ENCODE assay signal across 21 cellular contexts in genomic region chr18:46727177-46727576, GRCh38. TPM values are rescaled to one million over a fixed set of nuclear protein-coding genes. Genes with fewer than 3 reads are reported as not detected.
DNase-seq lines count a peak whose midpoint lies in the region; ATAC-seq and TF ChIP-seq lines count a peak whose summit lies in the region.
"Had no signal": no experiment of that assay in that cellular context is flagged by ENCODE, and none has a peak within 500 bp of the region (broad histone marks: within the 10 kb centered on the region; RNA-seq: fewer than 3 reads in every experiment).

No MANE protein-coding gene starts in this region.

- peaks cover 2% of the 10 kb centered on the region for H3K27me3 Mint-ChIP-seq in osteocyte (ENCODE audit: unreplicated experiment)
- H3K27me3 Mint-ChIP-seq in activated naive CD8-positive, alpha-beta T cell treated with anti-CD3 and anti-CD28 coated beads for 36 hours = peaks cover 11% of the 10 kb centered on the region
- peaks cover 0 to 14% (median 0%) of the 10 kb centered on the region in 5 donors for H3K27me3 Mint-ChIP-seq in naive thymus-derived CD8-positive, alpha-beta T cell

- H3K4me3 Mint-ChIP-seq in osteocyte (ENCODE audit: unreplicated experiment) = no peak overlapping the region
- H3K4me3 Mint-ChIP-seq in activated naive CD8-positive, alpha-beta T cell treated with anti-CD3 and anti-CD28 coated beads for 36 hours = no peak overlapping the region
- no peak overlapping the region for H3K4me3 Mint-ChIP-seq in naive thymus-derived CD8-positive, alpha-beta T cell
- H3K4me3 Mint-ChIP-seq: CD14-positive monocyte; CD4-positive, alpha-beta T cell; CD8-positive, alpha-beta memory T cell; HFFc6 had no signal

- H3K4me3 ChIP-seq in A673 (ENCODE audit: low read depth, low read length, poor library complexity, severe bottlenecking) (no peak overlapping the region), psoas muscle (no peak overlapping the region)
- H3K4me3 ChIP-seq: BLaER1 treated with 17β-estradiol and CSF1 and Interleukin-3, amounts not matched to agents 10 nM and 100 nM; HAP-1 had no signal

- H3K4me1 Mint-ChIP-seq in osteocyte (ENCODE audit: unreplicated experiment) = no peaks in the 10 kb centered on the region
- no peaks in the 10 kb centered on the region for H3K4me1 Mint-ChIP-seq in activated naive CD8-positive, alpha-beta T cell treated with anti-CD3 and anti-CD28 coated beads for 36 hours
- no peaks in the 10 kb centered on the region for H3K4me1 Mint-ChIP-seq in naive thymus-derived CD8-positive, alpha-beta T cell
- H3K4me1 Mint-ChIP-seq: CD14-positive monocyte; CD8-positive, alpha-beta memory T cell had no signal

- TF ChIP-seq CTCF in A673 (conservative IDR thresholded peaks at IDR 0.05; ENCODE audit: low read depth, low read length) (no peak), osteocyte (IDR thresholded peaks at IDR 0.05) (no peak), psoas muscle (IDR thresholded peaks at IDR 0.05) (no peak)

- H3K27ac ChIP-seq in A673 (ENCODE audit: low read depth, low read length, poor library complexity, severe bottlenecking) = peak overlapping the region; percentile 62
- H3K27ac ChIP-seq in psoas muscle = no peak overlapping the region
- H3K27ac ChIP-seq: 22Rv1; BLaER1 treated with 17β-estradiol and CSF1 and Interleukin-3, amounts not matched to agents 10 nM and 100 nM had no signal

- H3K27ac Mint-ChIP-seq in osteocyte (ENCODE audit: unreplicated experiment) = no peak overlapping the region
- no peak overlapping the region for H3K27ac Mint-ChIP-seq in activated naive CD8-positive, alpha-beta T cell treated with anti-CD3 and anti-CD28 coated beads for 36 hours
- H3K27ac Mint-ChIP-seq in naive thymus-derived CD8-positive, alpha-beta T cell = no peak overlapping the region
- H3K27ac Mint-ChIP-seq: CD4-positive, alpha-beta T cell; CD8-positive, alpha-beta memory T cell; HFFc6 had no signal

- DNase-seq in A673 (ENCODE audit: low spot score) = no peak
- DNase-seq in cerebellum (ENCODE audit: low spot score) = peak; percentile 53
- DNase-seq in osteocyte (ENCODE audit: extremely low spot score, unreplicated experiment) = peak; percentile 19
- DNase-seq in psoas muscle = no peak
- no peak for DNase-seq in OCI-M2 (lab: John Stamatoyannopoulos, UW; ENCODE audit: unreplicated experiment)
- no peak for DNase-seq in activated naive CD8-positive, alpha-beta T cell treated with anti-CD3 and anti-CD28 coated beads for 36 hours
- DNase-seq in naive thymus-derived CD8-positive, alpha-beta T cell = no peak
- DNase-seq: ACHN; AML-193; BE2C; CD4-positive, alpha-beta T cell; CD8-positive, alpha-beta memory T cell; DMS 273 treated with DMSO at 0.1 percent for 48 hours; DMS79; GOT3; HFFc6 had no signal

- H3K27me3 ChIP-seq in A673 (replicated peaks; ENCODE audit: insufficient read depth, low read depth, low read length, poor library complexity) (no peaks in the 10 kb centered on the region), psoas muscle (ENCODE audit: insufficient read depth in 3 of 3, low read length in 2 of 3) (no peaks in the 10 kb centered on the region)
- H3K27me3 ChIP-seq: BE2C; BLaER1 treated with 17β-estradiol and CSF1 and Interleukin-3, amounts not matched to agents 10 nM and 100 nM had no signal

- peaks cover 20% of the 10 kb centered on the region for H3K9me3 Mint-ChIP-seq in osteocyte (ENCODE audit: unreplicated experiment)
- H3K9me3 Mint-ChIP-seq in activated naive CD8-positive, alpha-beta T cell treated with anti-CD3 and anti-CD28 coated beads for 36 hours = peaks cover 7% of the 10 kb centered on the region
- H3K9me3 Mint-ChIP-seq in naive thymus-derived CD8-positive, alpha-beta T cell = peaks cover 0 to 23% (median 13%) of the 10 kb centered on the region in 9 donors

- CTCF ChIA-PET in A673 (lab: Charles Lee) = no interaction called here

- POLR2A ChIA-PET in A673 (lab: Charles Lee; ENCODE audit: low non-redundant PET) = no interaction called here
- POLR2A ChIA-PET in naive thymus-derived CD8-positive, alpha-beta T cell (lab: Charles Lee) = no interaction called here

- H3K9me3 ChIP-seq in A673 (ENCODE audit: low read depth, low read length, poor library complexity, severe bottlenecking) (peaks cover 13% of the 10 kb centered on the region), psoas muscle (peaks cover 9% of the 10 kb centered on the region)
- H3K9me3 ChIP-seq: BE2C had no signal

- WGBS in psoas muscle, 3 donors = 42 to 71% (median 69%) methylated on average over 1 of the region's 1 CpG

- H3K36me3 ChIP-seq in A673 (ENCODE audit: insufficient read depth, low read length, poor library complexity, severe bottlenecking) (no peaks in the 10 kb centered on the region), psoas muscle (ENCODE audit: insufficient read depth in 1 of 2, low read depth in 1 of 2) (no peaks in the 10 kb centered on the region)
- H3K36me3 ChIP-seq: BE2C, HAP-1 had no signal

- BruUV-seq in A673 (replicated peaks; lab: Mats Ljungman, UMichigan) = no TSS peak

- intact Hi-C loops in A673 (cut with micrococcal nuclease; ENCODE audit: unreplicated experiment) (no loop called here), psoas muscle (cut with DNase I) (no loop called here)

- no peaks in the 10 kb centered on the region for H3K36me3 Mint-ChIP-seq in osteocyte (ENCODE audit: unreplicated experiment)
- H3K36me3 Mint-ChIP-seq in activated naive CD8-positive, alpha-beta T cell treated with anti-CD3 and anti-CD28 coated beads for 36 hours = no peaks in the 10 kb centered on the region
- peaks cover 0 to 17% (median 4%) of the 10 kb centered on the region in 3 donors for H3K36me3 Mint-ChIP-seq in naive thymus-derived CD8-positive, alpha-beta T cell
- H3K36me3 Mint-ChIP-seq: CD14-positive monocyte had no signal

- peaks cover 19% of the 10 kb centered on the region for H3K4me1 ChIP-seq in A673 (ENCODE audit: insufficient read depth, low read length, poor library complexity, severe bottlenecking)
- no peaks in the 10 kb centered on the region for H3K4me1 ChIP-seq in psoas muscle
- H3K4me1 ChIP-seq: BE2C, HAP-1 had no signal

- ATAC-seq in psoas muscle (peak in 3 of 4 donors; percentile 42 to 58 (median 54)), HG03439 (IDR thresholded peaks at IDR 0.05; ENCODE audit: unreplicated experiment) (no peak)
- no peak for ATAC-seq in naive thymus-derived CD8-positive, alpha-beta T cell

RNA-seq across cellular contexts. Expression of gene ST8SIA5, which starts 29.7 kb away (rescaled TPM):
- total RNA-seq in A673 (2021) (17.9 and 24.8 TPM in 2 replicates), cerebellum (9.4 TPM), osteocyte (0.30 and 0.76 TPM in 2 replicates), psoas muscle (1 to 10 TPM; 1.8 to 9.9 (median 7.2) TPM)
- polyA plus RNA-seq in psoas muscle = 1 to 10 TPM; 2.2 to 3.2 (median 3.1) TPM
- total RNA-seq in activated naive CD8-positive, alpha-beta T cell treated with anti-CD3 and anti-CD28 coated beads for 36 hours = not detected
- total RNA-seq in naive thymus-derived CD8-positive, alpha-beta T cell = under 1 TPM in 1 of 2 experiments, not detected in 1; 0.25 TPM
- polyA plus RNA-seq in naive thymus-derived CD8-positive, alpha-beta T cell = not detected
- total RNA-seq: CD8-positive, alpha-beta memory T cell had no signal
- polyA plus RNA-seq: CD14-positive monocyte had no signal

Comparison
In these comparisons a context has a peak if more than half of its experiments do, and no peak if none do; other contexts are left out.
1. DNase-seq: peak in cerebellum (single experiment) and osteocyte (single experiment); none in A673 (single experiment), psoas muscle (0 of 2), OCI-M2 (single experiment), activated naive CD8-positive, alpha-beta T cell treated with anti-CD3 and anti-CD28 coated beads for 36 hours (single experiment) and naive thymus-derived CD8-positive, alpha-beta T cell (0 of 10).
2. ATAC-seq: peak in psoas muscle (3 of 4); none in HG03439 (single experiment) and naive thymus-derived CD8-positive, alpha-beta T cell (0 of 2).